ENCODE assay signal across 1 cellular context in the genomic region with DNA sequence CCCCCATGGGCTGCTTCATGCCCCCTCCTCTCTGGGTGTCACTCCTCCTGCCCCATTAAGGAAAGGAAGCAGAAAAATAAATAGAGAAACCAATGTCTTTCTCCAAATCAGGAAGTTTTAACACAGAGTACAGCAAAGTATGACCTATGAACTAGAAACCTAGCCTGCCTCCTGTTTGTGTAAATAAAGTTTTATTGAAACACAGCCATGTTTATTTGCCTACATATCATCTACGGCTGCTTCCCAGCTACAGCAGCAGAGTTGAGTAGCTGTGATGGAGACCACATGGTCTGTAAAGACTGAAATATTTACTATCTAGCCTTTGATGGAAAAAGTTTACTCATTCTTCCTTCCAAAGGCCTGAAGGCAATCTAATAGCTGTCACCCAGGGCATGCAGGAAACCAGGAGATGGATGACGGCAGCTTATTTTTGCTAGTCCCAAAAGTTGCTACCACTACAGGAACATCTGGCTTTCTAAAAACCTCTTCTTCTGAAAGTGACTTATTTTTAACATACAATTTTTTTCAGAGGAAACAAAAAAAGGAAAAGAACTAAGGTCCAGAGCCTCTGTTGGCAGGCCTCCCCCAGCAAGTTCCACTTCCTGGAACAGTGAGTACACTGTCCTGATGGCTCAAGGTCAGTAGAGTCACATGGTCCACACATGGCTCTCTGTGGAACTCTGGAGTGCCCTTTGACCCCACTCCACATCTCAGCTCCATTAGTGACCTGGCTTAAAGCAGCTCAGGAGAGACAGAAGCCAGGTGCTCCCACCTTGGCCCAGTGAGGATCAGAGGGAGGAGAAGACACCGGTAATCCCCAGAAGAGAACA.
TF ChIP-seq lines count a peak whose summit lies in the region.

No MANE protein-coding gene starts in this region.

TF ChIP-seq in HepG2, 621 proteins besides CTCF, POLR2A, EP300 and RAD21 (continued from another document and continues in another):
- TF ChIP-seq, protein P1, sequence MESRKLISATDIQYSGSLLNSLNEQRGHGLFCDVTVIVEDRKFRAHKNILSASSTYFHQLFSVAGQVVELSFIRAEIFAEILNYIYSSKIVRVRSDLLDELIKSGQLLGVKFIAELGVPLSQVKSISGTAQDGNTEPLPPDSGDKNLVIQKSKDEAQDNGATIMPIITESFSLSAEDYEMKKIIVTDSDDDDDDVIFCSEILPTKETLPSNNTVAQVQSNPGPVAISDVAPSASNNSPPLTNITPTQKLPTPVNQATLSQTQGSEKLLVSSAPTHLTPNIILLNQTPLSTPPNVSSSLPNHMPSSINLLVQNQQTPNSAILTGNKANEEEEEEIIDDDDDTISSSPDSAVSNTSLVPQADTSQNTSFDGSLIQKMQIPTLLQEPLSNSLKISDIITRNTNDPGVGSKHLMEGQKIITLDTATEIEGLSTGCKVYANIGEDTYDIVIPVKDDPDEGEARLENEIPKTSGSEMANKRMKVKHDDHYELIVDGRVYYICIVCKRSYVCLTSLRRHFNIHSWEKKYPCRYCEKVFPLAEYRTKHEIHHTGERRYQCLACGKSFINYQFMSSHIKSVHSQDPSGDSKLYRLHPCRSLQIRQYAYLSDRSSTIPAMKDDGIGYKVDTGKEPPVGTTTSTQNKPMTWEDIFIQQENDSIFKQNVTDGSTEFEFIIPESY (CRISPR knock-in tag; IDR thresholded peaks at IDR 0.05): no peak
- TF ChIP-seq ZNF556 (CRISPR knock-in tag; IDR thresholded peaks at IDR 0.05; ENCODE audit: borderline replicate concordance): no peak
- no peak for TF ChIP-seq ZBTB8A (CRISPR knock-in tag; IDR thresholded peaks at IDR 0.05; ENCODE audit: borderline replicate concordance, low read depth)
- TF ChIP-seq ZNF501 (CRISPR knock-in tag; IDR thresholded peaks at IDR 0.05): no peak
- TF ChIP-seq, protein P2, sequence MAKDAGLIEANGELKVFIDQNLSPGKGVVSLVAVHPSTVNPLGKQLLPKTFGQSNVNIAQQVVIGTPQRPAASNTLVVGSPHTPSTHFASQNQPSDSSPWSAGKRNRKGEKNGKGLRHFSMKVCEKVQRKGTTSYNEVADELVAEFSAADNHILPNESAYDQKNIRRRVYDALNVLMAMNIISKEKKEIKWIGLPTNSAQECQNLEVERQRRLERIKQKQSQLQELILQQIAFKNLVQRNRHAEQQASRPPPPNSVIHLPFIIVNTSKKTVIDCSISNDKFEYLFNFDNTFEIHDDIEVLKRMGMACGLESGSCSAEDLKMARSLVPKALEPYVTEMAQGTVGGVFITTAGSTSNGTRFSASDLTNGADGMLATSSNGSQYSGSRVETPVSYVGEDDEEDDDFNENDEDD (CRISPR knock-in tag; IDR thresholded peaks at IDR 0.05; ENCODE audit: borderline replicate concordance): peak; percentile 37; the same call in 1 of the 2 replicates
- TF ChIP-seq ZFYVE20 (CRISPR knock-in tag; IDR thresholded peaks at IDR 0.05; ENCODE audit: borderline replicate concordance, low read depth): no peak
- TF ChIP-seq, protein P3, sequence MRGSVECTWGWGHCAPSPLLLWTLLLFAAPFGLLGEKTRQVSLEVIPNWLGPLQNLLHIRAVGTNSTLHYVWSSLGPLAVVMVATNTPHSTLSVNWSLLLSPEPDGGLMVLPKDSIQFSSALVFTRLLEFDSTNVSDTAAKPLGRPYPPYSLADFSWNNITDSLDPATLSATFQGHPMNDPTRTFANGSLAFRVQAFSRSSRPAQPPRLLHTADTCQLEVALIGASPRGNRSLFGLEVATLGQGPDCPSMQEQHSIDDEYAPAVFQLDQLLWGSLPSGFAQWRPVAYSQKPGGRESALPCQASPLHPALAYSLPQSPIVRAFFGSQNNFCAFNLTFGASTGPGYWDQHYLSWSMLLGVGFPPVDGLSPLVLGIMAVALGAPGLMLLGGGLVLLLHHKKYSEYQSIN (CRISPR knock-in tag; IDR thresholded peaks at IDR 0.05; ENCODE audit: borderline replicate concordance): no peak
- TF ChIP-seq SALL2 (CRISPR knock-in tag; IDR thresholded peaks at IDR 0.05): no peak
- no peak for TF ChIP-seq SRSF4 (IDR thresholded peaks at IDR 0.05; ENCODE audit: low read depth, low read length, poor library complexity, severe bottlenecking)
- TF ChIP-seq, protein P4, sequence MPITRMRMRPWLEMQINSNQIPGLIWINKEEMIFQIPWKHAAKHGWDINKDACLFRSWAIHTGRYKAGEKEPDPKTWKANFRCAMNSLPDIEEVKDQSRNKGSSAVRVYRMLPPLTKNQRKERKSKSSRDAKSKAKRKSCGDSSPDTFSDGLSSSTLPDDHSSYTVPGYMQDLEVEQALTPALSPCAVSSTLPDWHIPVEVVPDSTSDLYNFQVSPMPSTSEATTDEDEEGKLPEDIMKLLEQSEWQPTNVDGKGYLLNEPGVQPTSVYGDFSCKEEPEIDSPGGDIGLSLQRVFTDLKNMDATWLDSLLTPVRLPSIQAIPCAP (CRISPR knock-in tag; IDR thresholded peaks at IDR 0.05; ENCODE audit: low read depth): no peak
- no peak for TF ChIP-seq ZNF780A (CRISPR knock-in tag; IDR thresholded peaks at IDR 0.05)
- TF ChIP-seq ZBTB38 (CRISPR knock-in tag; IDR thresholded peaks at IDR 0.05): no peak
- TF ChIP-seq, protein P5, sequence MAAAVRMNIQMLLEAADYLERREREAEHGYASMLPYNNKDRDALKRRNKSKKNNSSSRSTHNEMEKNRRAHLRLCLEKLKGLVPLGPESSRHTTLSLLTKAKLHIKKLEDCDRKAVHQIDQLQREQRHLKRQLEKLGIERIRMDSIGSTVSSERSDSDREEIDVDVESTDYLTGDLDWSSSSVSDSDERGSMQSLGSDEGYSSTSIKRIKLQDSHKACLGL (CRISPR knock-in tag; IDR thresholded peaks at IDR 0.05): no peak
- no peak for TF ChIP-seq ZNF160 (CRISPR knock-in tag; IDR thresholded peaks at IDR 0.05)
- no peak for TF ChIP-seq CHD4 (IDR thresholded peaks at IDR 0.05; ENCODE audit: borderline replicate concordance, low read length)
- TF ChIP-seq ZFY (CRISPR knock-in tag; IDR thresholded peaks at IDR 0.05): peak; percentile 49
- no peak for TF ChIP-seq NFIC (IDR thresholded peaks at IDR 0.05; ENCODE audit: low read length)
- TF ChIP-seq, protein P6, sequence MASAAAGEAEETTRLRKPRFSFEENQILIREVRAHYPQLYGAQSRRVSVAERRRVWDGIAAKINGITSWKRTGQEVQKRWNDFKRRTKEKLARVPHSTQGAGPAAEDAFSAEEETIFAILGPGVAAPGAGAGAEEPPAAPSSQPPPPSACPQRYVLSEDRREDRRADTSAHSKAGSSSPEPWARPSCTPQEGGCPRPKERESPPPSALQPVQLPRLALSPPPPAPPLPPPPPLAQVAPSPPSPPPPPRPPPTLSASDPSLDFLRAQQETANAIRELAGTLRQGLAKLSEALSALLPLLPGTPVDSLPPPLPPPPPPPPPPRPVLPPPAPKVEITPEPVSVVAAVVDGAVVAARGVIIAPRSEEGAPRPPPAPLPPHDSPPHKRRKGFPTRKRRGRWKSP (CRISPR knock-in tag; IDR thresholded peaks at IDR 0.05): no peak
- TF ChIP-seq, protein P7, sequence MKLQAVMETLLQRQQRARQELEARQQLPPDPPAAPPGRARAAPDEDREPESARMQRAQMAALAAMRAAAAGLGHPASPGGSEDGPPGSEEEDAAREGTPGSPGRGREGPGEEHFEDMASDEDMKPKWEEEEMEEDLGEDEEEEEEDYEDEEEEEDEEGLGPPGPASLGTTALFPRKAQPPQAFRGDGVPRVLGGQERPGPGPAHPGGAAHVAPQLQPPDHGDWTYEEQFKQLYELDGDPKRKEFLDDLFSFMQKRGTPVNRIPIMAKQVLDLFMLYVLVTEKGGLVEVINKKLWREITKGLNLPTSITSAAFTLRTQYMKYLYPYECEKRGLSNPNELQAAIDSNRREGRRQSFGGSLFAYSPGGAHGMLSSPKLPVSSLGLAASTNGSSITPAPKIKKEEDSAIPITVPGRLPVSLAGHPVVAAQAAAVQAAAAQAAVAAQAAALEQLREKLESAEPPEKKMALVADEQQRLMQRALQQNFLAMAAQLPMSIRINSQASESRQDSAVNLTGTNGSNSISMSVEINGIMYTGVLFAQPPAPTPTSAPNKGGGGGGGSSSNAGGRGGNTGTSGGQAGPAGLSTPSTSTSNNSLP (IDR thresholded peaks at IDR 0.05; ENCODE audit: low read depth, low read length): no peak
- TF ChIP-seq ZC3H13 (CRISPR knock-in tag; IDR thresholded peaks at IDR 0.05): no peak
- TF ChIP-seq FOXA3 (CRISPR knock-in tag; IDR thresholded peaks at IDR 0.05): no peak
- TF ChIP-seq ZNF530 (CRISPR knock-in tag; IDR thresholded peaks at IDR 0.05; ENCODE audit: low read depth): no peak
- TF ChIP-seq, protein P8, sequence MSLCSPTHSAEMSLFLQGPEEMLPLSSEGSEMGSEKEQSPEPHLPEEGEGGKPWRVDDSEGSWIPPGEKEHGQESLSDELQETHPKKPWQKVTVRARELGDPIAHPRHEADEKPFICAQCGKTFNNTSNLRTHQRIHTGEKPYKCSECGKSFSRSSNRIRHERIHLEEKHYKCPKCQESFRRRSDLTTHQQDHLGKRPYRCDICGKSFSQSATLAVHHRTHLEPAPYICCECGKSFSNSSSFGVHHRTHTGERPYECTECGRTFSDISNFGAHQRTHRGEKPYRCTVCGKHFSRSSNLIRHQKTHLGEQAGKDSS (CRISPR knock-in tag; IDR thresholded peaks at IDR 0.05; ENCODE audit: borderline replicate concordance, low read depth): no peak
- TF ChIP-seq ZNF234 (CRISPR knock-in tag; conservative IDR thresholded peaks at IDR 0.05): no peak
- TF ChIP-seq RFX1 (IDR thresholded peaks at IDR 0.05): no peak
- TF ChIP-seq, protein P9, sequence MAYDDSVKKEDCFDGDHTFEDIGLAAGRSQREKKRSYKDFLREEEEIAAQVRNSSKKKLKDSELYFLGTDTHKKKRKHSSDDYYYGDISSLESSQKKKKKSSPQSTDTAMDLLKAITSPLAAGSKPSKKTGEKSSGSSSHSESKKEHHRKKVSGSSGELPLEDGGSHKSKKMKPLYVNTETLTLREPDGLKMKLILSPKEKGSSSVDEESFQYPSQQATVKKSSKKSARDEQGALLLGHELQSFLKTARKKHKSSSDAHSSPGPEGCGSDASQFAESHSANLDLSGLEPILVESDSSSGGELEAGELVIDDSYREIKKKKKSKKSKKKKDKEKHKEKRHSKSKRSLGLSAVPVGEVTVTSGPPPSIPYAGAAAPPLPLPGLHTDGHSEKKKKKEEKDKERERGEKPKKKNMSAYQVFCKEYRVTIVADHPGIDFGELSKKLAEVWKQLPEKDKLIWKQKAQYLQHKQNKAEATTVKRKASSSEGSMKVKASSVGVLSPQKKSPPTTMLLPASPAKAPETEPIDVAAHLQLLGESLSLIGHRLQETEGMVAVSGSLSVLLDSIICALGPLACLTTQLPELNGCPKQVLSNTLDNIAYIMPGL (CRISPR knock-in tag; IDR thresholded peaks at IDR 0.05; ENCODE audit: borderline replicate concordance in 1 of 2, low read depth in 1 of 2): no peak
- TF ChIP-seq XBP1 (CRISPR knock-in tag; IDR thresholded peaks at IDR 0.05): no peak
- TF ChIP-seq PITX1 (CRISPR knock-in tag; IDR thresholded peaks at IDR 0.05): 0 out of 2 replicates have a peak, but pooled peaks have one; percentile 26
- 0 out of 2 replicates have a peak, but pooled peaks have one; percentile 59 for TF ChIP-seq ZFP37 (CRISPR knock-in tag; IDR thresholded peaks at IDR 0.05; ENCODE audit: borderline replicate concordance)
- TF ChIP-seq EHMT2 (IDR thresholded peaks at IDR 0.05; ENCODE audit: borderline replicate concordance, low read depth, low read length): peak; percentile 57; the same call in 1 of the 2 replicates
- TF ChIP-seq, protein P10, sequence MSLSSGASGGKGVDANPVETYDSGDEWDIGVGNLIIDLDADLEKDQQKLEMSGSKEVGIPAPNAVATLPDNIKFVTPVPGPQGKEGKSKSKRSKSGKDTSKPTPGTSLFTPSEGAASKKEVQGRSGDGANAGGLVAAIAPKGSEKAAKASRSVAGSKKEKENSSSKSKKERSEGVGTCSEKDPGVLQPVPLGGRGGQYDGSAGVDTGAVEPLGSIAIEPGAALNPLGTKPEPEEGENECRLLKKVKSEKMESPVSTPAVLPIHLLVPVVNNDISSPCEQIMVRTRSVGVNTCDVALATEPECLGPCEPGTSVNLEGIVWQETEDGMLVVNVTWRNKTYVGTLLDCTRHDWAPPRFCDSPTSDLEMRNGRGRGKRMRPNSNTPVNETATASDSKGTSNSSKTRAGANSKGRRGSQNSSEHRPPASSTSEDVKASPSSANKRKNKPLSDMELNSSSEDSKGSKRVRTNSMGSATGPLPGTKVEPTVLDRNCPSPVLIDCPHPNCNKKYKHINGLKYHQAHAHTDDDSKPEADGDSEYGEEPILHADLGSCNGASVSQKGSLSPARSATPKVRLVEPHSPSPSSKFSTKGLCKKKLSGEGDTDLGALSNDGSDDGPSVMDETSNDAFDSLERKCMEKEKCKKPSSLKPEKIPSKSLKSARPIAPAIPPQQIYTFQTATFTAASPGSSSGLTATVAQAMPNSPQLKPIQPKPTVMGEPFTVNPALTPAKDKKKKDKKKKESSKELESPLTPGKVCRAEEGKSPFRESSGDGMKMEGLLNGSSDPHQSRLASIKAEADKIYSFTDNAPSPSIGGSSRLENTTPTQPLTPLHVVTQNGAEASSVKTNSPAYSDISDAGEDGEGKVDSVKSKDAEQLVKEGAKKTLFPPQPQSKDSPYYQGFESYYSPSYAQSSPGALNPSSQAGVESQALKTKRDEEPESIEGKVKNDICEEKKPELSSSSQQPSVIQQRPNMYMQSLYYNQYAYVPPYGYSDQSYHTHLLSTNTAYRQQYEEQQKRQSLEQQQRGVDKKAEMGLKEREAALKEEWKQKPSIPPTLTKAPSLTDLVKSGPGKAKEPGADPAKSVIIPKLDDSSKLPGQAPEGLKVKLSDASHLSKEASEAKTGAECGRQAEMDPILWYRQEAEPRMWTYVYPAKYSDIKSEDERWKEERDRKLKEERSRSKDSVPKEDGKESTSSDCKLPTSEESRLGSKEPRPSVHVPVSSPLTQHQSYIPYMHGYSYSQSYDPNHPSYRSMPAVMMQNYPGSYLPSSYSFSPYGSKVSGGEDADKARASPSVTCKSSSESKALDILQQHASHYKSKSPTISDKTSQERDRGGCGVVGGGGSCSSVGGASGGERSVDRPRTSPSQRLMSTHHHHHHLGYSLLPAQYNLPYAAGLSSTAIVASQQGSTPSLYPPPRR (CRISPR knock-in tag; IDR thresholded peaks at IDR 0.05; ENCODE audit: borderline replicate concordance): no peak
- no peak for TF ChIP-seq YEATS2 (CRISPR knock-in tag; IDR thresholded peaks at IDR 0.05; ENCODE audit: borderline replicate concordance)
- TF ChIP-seq, protein P11, sequence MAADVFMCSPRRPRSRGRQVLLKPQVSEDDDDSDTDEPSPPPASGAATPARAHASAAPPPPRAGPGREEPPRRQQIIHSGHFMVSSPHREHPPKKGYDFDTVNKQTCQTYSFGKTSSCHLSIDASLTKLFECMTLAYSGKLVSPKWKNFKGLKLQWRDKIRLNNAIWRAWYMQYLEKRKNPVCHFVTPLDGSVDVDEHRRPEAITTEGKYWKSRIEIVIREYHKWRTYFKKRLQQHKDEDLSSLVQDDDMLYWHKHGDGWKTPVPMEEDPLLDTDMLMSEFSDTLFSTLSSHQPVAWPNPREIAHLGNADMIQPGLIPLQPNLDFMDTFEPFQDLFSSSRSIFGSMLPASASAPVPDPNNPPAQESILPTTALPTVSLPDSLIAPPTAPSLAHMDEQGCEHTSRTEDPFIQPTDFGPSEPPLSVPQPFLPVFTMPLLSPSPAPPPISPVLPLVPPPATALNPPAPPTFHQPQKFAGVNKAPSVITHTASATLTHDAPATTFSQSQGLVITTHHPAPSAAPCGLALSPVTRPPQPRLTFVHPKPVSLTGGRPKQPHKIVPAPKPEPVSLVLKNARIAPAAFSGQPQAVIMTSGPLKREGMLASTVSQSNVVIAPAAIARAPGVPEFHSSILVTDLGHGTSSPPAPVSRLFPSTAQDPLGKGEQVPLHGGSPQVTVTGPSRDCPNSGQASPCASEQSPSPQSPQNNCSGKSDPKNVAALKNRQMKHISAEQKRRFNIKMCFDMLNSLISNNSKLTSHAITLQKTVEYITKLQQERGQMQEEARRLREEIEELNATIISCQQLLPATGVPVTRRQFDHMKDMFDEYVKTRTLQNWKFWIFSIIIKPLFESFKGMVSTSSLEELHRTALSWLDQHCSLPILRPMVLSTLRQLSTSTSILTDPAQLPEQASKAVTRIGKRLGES (CRISPR knock-in tag; IDR thresholded peaks at IDR 0.05; ENCODE audit: borderline replicate concordance): peak; percentile 52; the same call in 1 of the 2 replicates
- TF ChIP-seq ZNF251 (CRISPR knock-in tag; IDR thresholded peaks at IDR 0.05): no peak
